ENCODE assay signal across 17 cellular contexts in the genomic region with DNA sequence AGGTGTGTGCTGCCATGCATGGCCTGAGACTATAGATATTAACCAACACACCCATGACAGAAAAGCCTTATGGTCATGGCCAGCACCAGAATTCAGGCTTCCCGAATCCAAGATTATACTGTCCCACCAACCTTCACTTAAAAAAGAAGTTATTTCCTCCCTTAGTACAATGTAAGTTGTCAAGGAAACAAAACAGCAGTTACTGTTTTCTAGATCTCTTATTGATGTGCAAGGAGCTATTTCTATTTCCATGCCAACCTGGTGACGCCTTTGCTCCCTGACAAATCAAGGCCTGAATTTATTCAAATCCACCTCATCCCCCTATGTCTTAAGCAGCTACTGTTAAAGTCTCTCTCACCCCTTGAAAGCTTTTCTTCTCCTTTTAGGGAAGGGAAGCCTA.
DNase-seq lines count a peak whose midpoint lies in the region; ATAC-seq and TF ChIP-seq lines count a peak whose summit lies in the region.
"Had no signal": no experiment of that assay in that cellular context is flagged by ENCODE, and none has a peak within 500 bp of the region (broad histone marks: within the 10 kb centered on the region; RNA-seq: fewer than 3 reads in every experiment).

No MANE protein-coding gene starts in this region.

- TF ChIP-seq EP300 in neural cell (conservative IDR thresholded peaks at IDR 0.05; ENCODE audit: poor library complexity, severe bottlenecking) = peak; percentile 43
- no peak for TF ChIP-seq EP300 in tibial nerve (IDR thresholded peaks at IDR 0.05)

- H3K9ac ChIP-seq in neural cell (ENCODE audit: low read length) = no peak overlapping the region
- H3K9ac ChIP-seq: BLaER1 had no signal

- H3K36me3 ChIP-seq in neural cell (ENCODE audit: insufficient read depth, low read length) (no peaks in the 10 kb centered on the region), tibial nerve (no peaks in the 10 kb centered on the region)
- H3K36me3 ChIP-seq: BLaER1 had no signal

- H3K27me3 ChIP-seq in neural cell (ENCODE audit: insufficient read depth, low read depth, low read length) (no peaks in the 10 kb centered on the region), tibial nerve (no peaks in the 10 kb centered on the region)
- H3K27me3 ChIP-seq: BLaER1 had no signal

- DNase-seq in DMS53 (lab: John Stamatoyannopoulos, UW) = peak; percentile 9
- DNase-seq in DMS53 treated with DMSO at 0.1 percent for 48 hours (lab: John Stamatoyannopoulos, UW; ENCODE audit: unreplicated experiment) = no peak
- DNase-seq in M059J (ENCODE audit: low read depth) = peak; percentile 32
- DNase-seq in endothelial cell (ENCODE audit: low spot score) = no peak
- DNase-seq in ecto neural progenitor cell (ENCODE audit: low spot score) = no peak
- no peak for DNase-seq in tibial nerve (ENCODE audit: low spot score in 2 of 2)
- DNase-seq: AML-193; CD8-positive, alpha-beta memory T cell; DMS79; H7 had no signal

- H3K36me3 Mint-ChIP-seq in endothelial cell (ENCODE audit: low read depth, unreplicated experiment) = peaks cover 5% of the 10 kb centered on the region
- H3K36me3 Mint-ChIP-seq: CD8-positive, alpha-beta memory T cell had no signal

- H3K9me3 ChIP-seq in neural cell (ENCODE audit: low read length) (no peaks in the 10 kb centered on the region), tibial nerve (no peaks in the 10 kb centered on the region)
- H3K9me3 ChIP-seq: BLaER1 had no signal

- no peak for ATAC-seq in HG02588 (IDR thresholded peaks at IDR 0.05; ENCODE audit: unreplicated experiment)
- ATAC-seq: GM12878, GM23338 had no signal

- 78 to 81% methylated on average over 2 of the region's 2 CpGs for WGBS in tibial nerve, 2 donors

- H3K4me1 ChIP-seq in tibial nerve = peaks cover 0 to 4% (median 0%) of the 10 kb centered on the region in 4 donors
- H3K4me1 ChIP-seq: BLaER1 had no signal

- TF ChIP-seq CTCF in endothelial cell (IDR thresholded peaks at IDR 0.05; ENCODE audit: unreplicated experiment) = no peak
- no peak for TF ChIP-seq CTCF in neural cell (IDR thresholded peaks at IDR 0.05; ENCODE audit: poor library complexity, severe bottlenecking)
- TF ChIP-seq CTCF in tibial nerve (IDR thresholded peaks at IDR 0.05) = no peak

- H4K20me1 ChIP-seq in neural cell (ENCODE audit: insufficient read depth) = no peaks in the 10 kb centered on the region
- H4K20me1 ChIP-seq: BLaER1 had no signal

- H3K27ac ChIP-seq in neural cell (ENCODE audit: low read length) (peak overlapping the region; percentile 61), tibial nerve (no peak overlapping the region)
- H3K27ac ChIP-seq: 22Rv1, BLaER1, HL-60 had no signal

- H3F3A ChIP-seq in neural cell (ENCODE audit: insufficient read depth, low read length, poor library complexity, severe bottlenecking) = no peaks in the 10 kb centered on the region

- no peaks in the 10 kb centered on the region for H3K9me3 Mint-ChIP-seq in endothelial cell (ENCODE audit: unreplicated experiment)
- H3K9me3 Mint-ChIP-seq: CD8-positive, alpha-beta memory T cell; GM23338 had no signal

- H3K79me2 ChIP-seq in neural cell (replicated peaks; ENCODE audit: insufficient read depth, low read length) = no peaks in the 10 kb centered on the region

- H3K9me2 ChIP-seq in neural cell (ENCODE audit: insufficient read depth, low read length) = no peaks in the 10 kb centered on the region

- H2AFZ ChIP-seq in neural cell (ENCODE audit: low read depth, low read length) = no peak overlapping the region
- H2AFZ ChIP-seq: GM23338 had no signal

- H3K4me3 Mint-ChIP-seq in endothelial cell (ENCODE audit: unreplicated experiment) = peak overlapping the region; percentile 16
- H3K4me3 Mint-ChIP-seq: CD8-positive, alpha-beta memory T cell; GM23338 had no signal

- H3K4me1 Mint-ChIP-seq in endothelial cell (ENCODE audit: unreplicated experiment) = peaks cover 54% of the 10 kb centered on the region
- H3K4me1 Mint-ChIP-seq: CD8-positive, alpha-beta memory T cell had no signal

- no peak for TF ChIP-seq RAD21 in neural cell (conservative IDR thresholded peaks at IDR 0.05)

- no peak overlapping the region for H3K4me3 ChIP-seq in neural cell (ENCODE audit: low read length)
- no peak overlapping the region for H3K4me3 ChIP-seq in tibial nerve
- H3K4me3 ChIP-seq: BLaER1, GM12878, GM23338 had no signal

- H3K27me3 Mint-ChIP-seq in endothelial cell (ENCODE audit: unreplicated experiment) = peaks cover 4% of the 10 kb centered on the region
- H3K27me3 Mint-ChIP-seq: CD8-positive, alpha-beta memory T cell had no signal

- no peak overlapping the region for H3K4me2 ChIP-seq in neural cell (ENCODE audit: low read length)
- H3K4me2 ChIP-seq: BLaER1, GM23338 had no signal

- no peak for TF ChIP-seq POLR2A in tibial nerve (IDR thresholded peaks at IDR 0.05)

- H3K27ac Mint-ChIP-seq in endothelial cell (ENCODE audit: unreplicated experiment) = peak overlapping the region; percentile 87
- H3K27ac Mint-ChIP-seq: CD8-positive, alpha-beta memory T cell; GM23338 had no signal

TF ChIP-seq in neural cell, 6 proteins besides CTCF, POLR2A, EP300 and RAD21:
- TF ChIP-seq POLR2AphosphoS5 (IDR thresholded peaks at IDR 0.05) (no peak), EZH2 (IDR thresholded peaks at IDR 0.05; ENCODE audit: borderline replicate concordance, insufficient read depth, low read length, poor library complexity, severe bottlenecking) (no peak), SMC3 (conservative IDR thresholded peaks at IDR 0.05; ENCODE audit: poor library complexity) (no peak), TAF1 (IDR thresholded peaks at IDR 0.05; ENCODE audit: low read depth) (no peak), MXI1 (conservative IDR thresholded peaks at IDR 0.05; ENCODE audit: poor library complexity, severe bottlenecking) (no peak)
- TF ChIP-seq, protein P1, sequence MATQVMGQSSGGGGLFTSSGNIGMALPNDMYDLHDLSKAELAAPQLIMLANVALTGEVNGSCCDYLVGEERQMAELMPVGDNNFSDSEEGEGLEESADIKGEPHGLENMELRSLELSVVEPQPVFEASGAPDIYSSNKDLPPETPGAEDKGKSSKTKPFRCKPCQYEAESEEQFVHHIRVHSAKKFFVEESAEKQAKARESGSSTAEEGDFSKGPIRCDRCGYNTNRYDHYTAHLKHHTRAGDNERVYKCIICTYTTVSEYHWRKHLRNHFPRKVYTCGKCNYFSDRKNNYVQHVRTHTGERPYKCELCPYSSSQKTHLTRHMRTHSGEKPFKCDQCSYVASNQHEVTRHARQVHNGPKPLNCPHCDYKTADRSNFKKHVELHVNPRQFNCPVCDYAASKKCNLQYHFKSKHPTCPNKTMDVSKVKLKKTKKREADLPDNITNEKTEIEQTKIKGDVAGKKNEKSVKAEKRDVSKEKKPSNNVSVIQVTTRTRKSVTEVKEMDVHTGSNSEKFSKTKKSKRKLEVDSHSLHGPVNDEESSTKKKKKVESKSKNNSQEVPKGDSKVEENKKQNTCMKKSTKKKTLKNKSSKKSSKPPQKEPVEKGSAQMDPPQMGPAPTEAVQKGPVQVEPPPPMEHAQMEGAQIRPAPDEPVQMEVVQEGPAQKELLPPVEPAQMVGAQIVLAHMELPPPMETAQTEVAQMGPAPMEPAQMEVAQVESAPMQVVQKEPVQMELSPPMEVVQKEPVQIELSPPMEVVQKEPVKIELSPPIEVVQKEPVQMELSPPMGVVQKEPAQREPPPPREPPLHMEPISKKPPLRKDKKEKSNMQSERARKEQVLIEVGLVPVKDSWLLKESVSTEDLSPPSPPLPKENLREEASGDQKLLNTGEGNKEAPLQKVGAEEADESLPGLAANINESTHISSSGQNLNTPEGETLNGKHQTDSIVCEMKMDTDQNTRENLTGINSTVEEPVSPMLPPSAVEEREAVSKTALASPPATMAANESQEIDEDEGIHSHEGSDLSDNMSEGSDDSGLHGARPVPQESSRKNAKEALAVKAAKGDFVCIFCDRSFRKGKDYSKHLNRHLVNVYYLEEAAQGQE (IDR thresholded peaks at IDR 0.05; ENCODE audit: borderline replicate concordance) = no peak
TF ChIP-seq in neural cell: peak in this region for 0.

Comparison
In these comparisons a context has a peak if more than half of its experiments do, and no peak if none do; other contexts are left out.
1. DNase-seq: peak in DMS53 (single experiment) and M059J (single experiment); none in DMS53 treated with DMSO at 0.1 percent for 48 hours (single experiment), endothelial cell (single experiment), ecto neural progenitor cell (single experiment) and tibial nerve (0 of 2).